Comparison of ENCODE assay signal across 1 cellular context in genomic region chr3:129439817-129440647, GRCh38.
TF ChIP-seq lines count a peak whose summit lies in the region.

IFT122 (plus strand) TSS chr3:129440224; CDS start chr3:129440331, 107 bp downstream.
MBD4 (minus strand) TSS chr3:129439948; CDS start chr3:129439833, 115 bp downstream.

TF ChIP-seq in K562, 482 proteins besides CTCF, POLR2A, EP300 and RAD21 (continued from another document and continues in another):
- no peak for TF ChIP-seq ZBTB34 (CRISPR knock-in tag; IDR thresholded peaks at IDR 0.05)
- peak; percentile 35; the same call in 1 of the 2 replicates for TF ChIP-seq SMARCE1 (IDR thresholded peaks at IDR 0.05)
- TF ChIP-seq ARID3A (IDR thresholded peaks at IDR 0.05; ENCODE audit: borderline replicate concordance, low read depth, low read length) = no peak
- peak; percentile 97 for TF ChIP-seq CEBPG (CRISPR knock-in tag; IDR thresholded peaks at IDR 0.05)
- TF ChIP-seq CEBPG (tag; conservative IDR thresholded peaks at IDR 0.05 in 1 of 2, IDR thresholded peaks at IDR 0.05 in 1 of 2) = peak; percentile 94 to 95
- no peak for TF ChIP-seq NFE2 (IDR thresholded peaks at IDR 0.05; ENCODE audit: low read depth)
- no peak for TF ChIP-seq KLF16 (IDR thresholded peaks at IDR 0.05)
- TF ChIP-seq ARID4B (CRISPR knock-in tag; IDR thresholded peaks at IDR 0.05) = peak; percentile 58
- TF ChIP-seq ZNF589 (CRISPR knock-in tag; IDR thresholded peaks at IDR 0.05; ENCODE audit: low read depth) = peak; percentile 48; the same call in 1 of the 2 replicates
- TF ChIP-seq E2F3 (CRISPR knock-in tag; IDR thresholded peaks at IDR 0.05) = no peak
- no peak for TF ChIP-seq ZNF354B (CRISPR knock-in tag; IDR thresholded peaks at IDR 0.05)
- TF ChIP-seq ZNF561 (CRISPR knock-in tag; conservative IDR thresholded peaks at IDR 0.05) = no peak
- peak; percentile 80 to 86 for TF ChIP-seq E2F6 (IDR thresholded peaks at IDR 0.05; ENCODE audit: borderline replicate concordance in 1 of 2, extremely low read depth in 1 of 2, insufficient read depth in 1 of 2, insufficient read length in 1 of 2, low read depth in 1 of 2, low read length in 1 of 2, poor library complexity in 1 of 2, severe bottlenecking in 1 of 2)
- TF ChIP-seq SMARCC2 (IDR thresholded peaks at IDR 0.05; ENCODE audit: low read depth) = no peak
- peak; percentile 87; the same call in 1 of the 2 replicates for TF ChIP-seq FOXJ2 (tag; IDR thresholded peaks at IDR 0.05)
- TF ChIP-seq HNRNPK (IDR thresholded peaks at IDR 0.05; ENCODE audit: low read depth, low read length, poor library complexity, severe bottlenecking) = no peak
- TF ChIP-seq MCM7 (IDR thresholded peaks at IDR 0.05) = no peak
- TF ChIP-seq BACH1 (tag; IDR thresholded peaks at IDR 0.05) = no peak
- TF ChIP-seq MYC (IDR thresholded peaks at IDR 0.05; ENCODE audit: low read depth, low read length) = peak; percentile 69
- no peak for TF ChIP-seq MYC (CRISPR knock-in tag; IDR thresholded peaks at IDR 0.05; ENCODE audit: borderline replicate concordance, low read depth)
- peak; percentile 89 for TF ChIP-seq POLR2H (tag; IDR thresholded peaks at IDR 0.05; ENCODE audit: low read depth)
- TF ChIP-seq TFAP4 (CRISPR knock-in tag; IDR thresholded peaks at IDR 0.05; ENCODE audit: borderline replicate concordance) = peak; percentile 72; the same call in 1 of the 2 replicates
- TF ChIP-seq TEAD4 (IDR thresholded peaks at IDR 0.05; ENCODE audit: low read length) = peak; percentile 8; the same call in 1 of the 2 replicates
- no peak for TF ChIP-seq TEAD4 (CRISPR knock-in tag; IDR thresholded peaks at IDR 0.05; ENCODE audit: borderline replicate concordance)
- no peak for TF ChIP-seq ZNF232 (CRISPR knock-in tag; IDR thresholded peaks at IDR 0.05)
- no peak for TF ChIP-seq HNRNPUL1 (IDR thresholded peaks at IDR 0.05; ENCODE audit: low read length)
- peak in 1 of 2 experiments; percentile 14; a peak in 1 of 4 replicates for TF ChIP-seq RCOR1 (IDR thresholded peaks at IDR 0.05; ENCODE audit: borderline replicate concordance in 1 of 2, low read depth in 2 of 2, low read length in 2 of 2)
- TF ChIP-seq IFI16 (CRISPR knock-in tag; IDR thresholded peaks at IDR 0.05) = no peak
- TF ChIP-seq HDAC3 (IDR thresholded peaks at IDR 0.05; ENCODE audit: borderline replicate concordance, partially characterized antibody) = no peak
- 0 out of 4 replicates have a peak, but pooled peaks of 1 of the 2 experiments have one; percentile 24 for TF ChIP-seq TEAD1 (CRISPR knock-in tag; IDR thresholded peaks at IDR 0.05)
- TF ChIP-seq ZSCAN32 (CRISPR knock-in tag; IDR thresholded peaks at IDR 0.05) = no peak
- no peak for TF ChIP-seq PCBP1 (IDR thresholded peaks at IDR 0.05; ENCODE audit: low read depth, low read length, poor library complexity, severe bottlenecking)
- TF ChIP-seq SP2 (IDR thresholded peaks at IDR 0.05; ENCODE audit: extremely low read depth, low read depth, low read length, poor library complexity, severe bottlenecking) = peak; percentile 33
- no peak for TF ChIP-seq TCFL5 (CRISPR knock-in tag; conservative IDR thresholded peaks at IDR 0.05)
- no peak for TF ChIP-seq ZBED1 (IDR thresholded peaks at IDR 0.05)
- TF ChIP-seq CXXC5 (CRISPR knock-in tag; IDR thresholded peaks at IDR 0.05) = peak; percentile 80
- no peak for TF ChIP-seq ZNF347 (CRISPR knock-in tag; IDR thresholded peaks at IDR 0.05; ENCODE audit: low read depth)
- no peak for TF ChIP-seq HEY1 (CRISPR knock-in tag; IDR thresholded peaks at IDR 0.05; ENCODE audit: borderline replicate concordance)
- peak; percentile 88 for TF ChIP-seq CREM (IDR thresholded peaks at IDR 0.05; ENCODE audit: low read depth)
- no peak for TF ChIP-seq HNRNPL (IDR thresholded peaks at IDR 0.05; ENCODE audit: low read depth, low read length)
- peak; percentile 75 for TF ChIP-seq KDM5B (IDR thresholded peaks at IDR 0.05; ENCODE audit: insufficient replicate concordance, low read depth, low read length)
- no peak for TF ChIP-seq CREB5 (CRISPR knock-in tag; IDR thresholded peaks at IDR 0.05)
- TF ChIP-seq ETV6 (IDR thresholded peaks at IDR 0.05; ENCODE audit: borderline replicate concordance in 1 of 2, low read depth in 2 of 2, low read length in 1 of 2) = no peak
- TF ChIP-seq ETV6 (CRISPR knock-in tag; IDR thresholded peaks at IDR 0.05; ENCODE audit: borderline replicate concordance) = no peak
- no peak for TF ChIP-seq AFF4 (CRISPR knock-in tag; IDR thresholded peaks at IDR 0.05)
- 0 out of 2 replicates have a peak, but pooled peaks have one; percentile 24 for TF ChIP-seq OTX1 (CRISPR knock-in tag; IDR thresholded peaks at IDR 0.05)
- TF ChIP-seq BCL6 (CRISPR knock-in tag; IDR thresholded peaks at IDR 0.05) = no peak
- TF ChIP-seq ZNF584 (CRISPR knock-in tag; IDR thresholded peaks at IDR 0.05; ENCODE audit: low read depth) = no peak
- TF ChIP-seq PHF20 (IDR thresholded peaks at IDR 0.05; ENCODE audit: partially characterized antibody) = peak; percentile 32
- 0 out of 2 replicates have a peak, but pooled peaks have one; percentile 51 for TF ChIP-seq ZNF655 (CRISPR knock-in tag; IDR thresholded peaks at IDR 0.05)
- peak; percentile 92 for TF ChIP-seq SUPT5H (IDR thresholded peaks at IDR 0.05)
- peak; percentile 84 for TF ChIP-seq ZFX (CRISPR knock-in tag; IDR thresholded peaks at IDR 0.05)
- no peak for TF ChIP-seq YBX1 (IDR thresholded peaks at IDR 0.05)
